In genomic region chr17:83073389-83074063, GRCh38 we compare ENCODE assay signal across 1 cellular context.
A peak's percentile ranks its signal among the peaks of the same experiment; 100 is the strongest.
TF ChIP-seq lines count a peak whose summit lies in the region.

No MANE protein-coding gene starts in this region.

TF ChIP-seq in K562, 482 proteins besides CTCF, POLR2A, EP300 and RAD21 (continued from another document and continues in another):
- peak; percentile 54; the same call in 1 of the 2 replicates for TF ChIP-seq ZNF740 (CRISPR knock-in tag; IDR thresholded peaks at IDR 0.05)
- no peak for TF ChIP-seq ZNF740 (tag; IDR thresholded peaks at IDR 0.05)
- no peak for TF ChIP-seq SNRNP70 (optimal IDR thresholded peaks at IDR 0.05; ENCODE audit: low read depth, low read length)
- no peak for TF ChIP-seq HNRNPH1 (optimal IDR thresholded peaks at IDR 0.05; ENCODE audit: low read depth, low read length)
- TF ChIP-seq E4F1 (CRISPR knock-in tag; IDR thresholded peaks at IDR 0.05; ENCODE audit: borderline replicate concordance) = no peak
- TF ChIP-seq DDX20 (tag; IDR thresholded peaks at IDR 0.05; ENCODE audit: low read depth) = no peak
- TF ChIP-seq FOS (IDR thresholded peaks at IDR 0.05; ENCODE audit: extremely low read depth, insufficient read length) = peak; percentile 31
- TF ChIP-seq LARP7 (IDR thresholded peaks at IDR 0.05) = no peak
- TF ChIP-seq HMBOX1 (IDR thresholded peaks at IDR 0.05) = no peak
- 0 out of 2 replicates have a peak, but pooled peaks have one; percentile 14 for TF ChIP-seq ETS1 (conservative IDR thresholded peaks at IDR 0.05; ENCODE audit: control insufficient read depth, low read depth, low read length)
- TF ChIP-seq XRCC4 (IDR thresholded peaks at IDR 0.05; ENCODE audit: extremely low read depth, insufficient read depth, insufficient read length) = no peak
- peak; percentile 85 for TF ChIP-seq DPF2 (IDR thresholded peaks at IDR 0.05)
- 0 out of 2 replicates have a peak, but pooled peaks have one; percentile 27 for TF ChIP-seq LCOR (CRISPR knock-in tag; IDR thresholded peaks at IDR 0.05)
- TF ChIP-seq PHF21A (IDR thresholded peaks at IDR 0.05; ENCODE audit: borderline replicate concordance, low read depth) = peak; percentile 68; the same call in 1 of the 2 replicates
- peak; percentile 45; the same call in 1 of the 2 replicates for TF ChIP-seq MYC (IDR thresholded peaks at IDR 0.05; ENCODE audit: low read depth, low read length)
- TF ChIP-seq MYC (CRISPR knock-in tag; IDR thresholded peaks at IDR 0.05; ENCODE audit: borderline replicate concordance, low read depth) = no peak
- TF ChIP-seq GABPB1 (CRISPR knock-in tag; IDR thresholded peaks at IDR 0.05) = 0 out of 2 replicates have a peak, but pooled peaks have one; percentile 34
- no peak for TF ChIP-seq NR4A1 (CRISPR knock-in tag; IDR thresholded peaks at IDR 0.05)
- TF ChIP-seq NR4A1 (tag; IDR thresholded peaks at IDR 0.05) = no peak
- TF ChIP-seq CBX3 (IDR thresholded peaks at IDR 0.05; ENCODE audit: borderline replicate concordance in 1 of 2, low read length in 2 of 2) = 0 out of 3 replicates have a peak, but pooled peaks of 1 of the 2 experiments have one; percentile 37
- TF ChIP-seq SLC30A9 (CRISPR knock-in tag; IDR thresholded peaks at IDR 0.05) = no peak
- TF ChIP-seq MAFG (tag; conservative IDR thresholded peaks at IDR 0.05) = peak; percentile 49
- peak; percentile 56 for TF ChIP-seq KAT7 (CRISPR knock-in tag; IDR thresholded peaks at IDR 0.05; ENCODE audit: borderline replicate concordance)
- no peak for TF ChIP-seq ARNT (IDR thresholded peaks at IDR 0.05)
- TF ChIP-seq ETV5 (CRISPR knock-in tag; IDR thresholded peaks at IDR 0.05; ENCODE audit: low read depth) = no peak
- no peak for TF ChIP-seq HINFP (tag; conservative IDR thresholded peaks at IDR 0.05; ENCODE audit: low read depth)
- no peak for TF ChIP-seq PRPF4 (IDR thresholded peaks at IDR 0.05; ENCODE audit: insufficient read depth, low read depth, low read length, poor library complexity, severe bottlenecking)
- TF ChIP-seq HMG20A (CRISPR knock-in tag; conservative IDR thresholded peaks at IDR 0.05) = no peak
- TF ChIP-seq ZNF124 (CRISPR knock-in tag; IDR thresholded peaks at IDR 0.05) = no peak
- TF ChIP-seq YY1 (IDR thresholded peaks at IDR 0.05; ENCODE audit: borderline replicate concordance in 1 of 3, control insufficient read depth in 1 of 3, extremely low read depth in 1 of 3, insufficient read depth in 3 of 3, insufficient read length in 1 of 3, insufficient replicate concordance in 2 of 3, low read depth in 1 of 3, low read length in 2 of 3) = no peak
- TF ChIP-seq ZNF316 (IDR thresholded peaks at IDR 0.05) = peak; percentile 65
- TF ChIP-seq CEBPG (CRISPR knock-in tag; IDR thresholded peaks at IDR 0.05) = no peak
- TF ChIP-seq CEBPG (tag; conservative IDR thresholded peaks at IDR 0.05 in 1 of 2, IDR thresholded peaks at IDR 0.05 in 1 of 2) = no peak
- TF ChIP-seq MXD1 (CRISPR knock-in tag; IDR thresholded peaks at IDR 0.05; ENCODE audit: borderline replicate concordance, poor library complexity, severe bottlenecking) = no peak
- TF ChIP-seq SMARCE1 (IDR thresholded peaks at IDR 0.05) = peak; percentile 80; the same call in 1 of the 2 replicates
- no peak for TF ChIP-seq ZNF408 (CRISPR knock-in tag; IDR thresholded peaks at IDR 0.05; ENCODE audit: low read depth)
- TF ChIP-seq DIDO1 (tag; IDR thresholded peaks at IDR 0.05; ENCODE audit: low read depth) = no peak
- TF ChIP-seq KLF1 (tag; IDR thresholded peaks at IDR 0.05) = 0 out of 2 replicates have a peak, but pooled peaks have one; percentile 26
- TF ChIP-seq ZNF57 (CRISPR knock-in tag; IDR thresholded peaks at IDR 0.05) = no peak
- TF ChIP-seq ZBTB33 (CRISPR knock-in tag; IDR thresholded peaks at IDR 0.05) = peak; percentile 60; the same call in 1 of the 2 replicates
- peak; percentile 6 for TF ChIP-seq MEIS2 (IDR thresholded peaks at IDR 0.05; ENCODE audit: partially characterized antibody)
- TF ChIP-seq MTA1 (IDR thresholded peaks at IDR 0.05; ENCODE audit: borderline replicate concordance) = peak; percentile 49; the same call in 1 of the 2 replicates
- TF ChIP-seq TOE1 (IDR thresholded peaks at IDR 0.05; ENCODE audit: borderline replicate concordance) = 0 out of 2 replicates have a peak, but pooled peaks have one; percentile 34
- TF ChIP-seq TOE1 (CRISPR knock-in tag; IDR thresholded peaks at IDR 0.05; ENCODE audit: borderline replicate concordance, low read depth) = no peak
- TF ChIP-seq KLF13 (tag; IDR thresholded peaks at IDR 0.05; ENCODE audit: borderline replicate concordance, low read depth) = no peak
- 0 out of 2 replicates have a peak, but pooled peaks have one; percentile 3 for TF ChIP-seq GATAD2B (IDR thresholded peaks at IDR 0.05; ENCODE audit: borderline replicate concordance)
- no peak for TF ChIP-seq ZNF41 (CRISPR knock-in tag; conservative IDR thresholded peaks at IDR 0.05)
- TF ChIP-seq HDAC1 (IDR thresholded peaks at IDR 0.05) = peak in 1 of 2 experiments; percentile 57; a peak in 1 of 4 replicates
- TF ChIP-seq GATAD2A (IDR thresholded peaks at IDR 0.05) = 0 out of 2 replicates have a peak, but pooled peaks have one; percentile 68
- peak; percentile 90 to 92 for TF ChIP-seq MAZ (CRISPR knock-in tag; conservative IDR thresholded peaks at IDR 0.05 in 1 of 2, IDR thresholded peaks at IDR 0.05 in 1 of 2)
- TF ChIP-seq ESRRA (IDR thresholded peaks at IDR 0.05; ENCODE audit: borderline replicate concordance, low read depth) = 0 out of 2 replicates have a peak, but pooled peaks have one; percentile 29
- no peak for TF ChIP-seq ZNF668 (CRISPR knock-in tag; IDR thresholded peaks at IDR 0.05)
- TF ChIP-seq RBFOX2 (IDR thresholded peaks at IDR 0.05; ENCODE audit: low read depth, low read length) = peak; percentile 72
- TF ChIP-seq ZNF507 (tag; conservative IDR thresholded peaks at IDR 0.05) = no peak
- no peak for TF ChIP-seq ETV1 (tag; conservative IDR thresholded peaks at IDR 0.05; ENCODE audit: low read depth)
- TF ChIP-seq L3MBTL2 (IDR thresholded peaks at IDR 0.05) = peak; percentile 79
- TF ChIP-seq PTRF (tag; IDR thresholded peaks at IDR 0.05) = no peak
- TF ChIP-seq NR1H2 (CRISPR knock-in tag; IDR thresholded peaks at IDR 0.05) = no peak
- peak; percentile 76 for TF ChIP-seq C11orf30 (IDR thresholded peaks at IDR 0.05; ENCODE audit: low read depth)
- TF ChIP-seq TGIF2 (CRISPR knock-in tag; IDR thresholded peaks at IDR 0.05) = no peak
- no peak for TF ChIP-seq PHF20 (IDR thresholded peaks at IDR 0.05; ENCODE audit: partially characterized antibody)
- no peak for TF ChIP-seq TRIM28 (IDR thresholded peaks at IDR 0.05)
- peak; percentile 77 for TF ChIP-seq SMARCA4 (IDR thresholded peaks at IDR 0.05)
- TF ChIP-seq ZMIZ1 (IDR thresholded peaks at IDR 0.05; ENCODE audit: low read depth in 2 of 2, low read length in 2 of 2) = no peak
- TF ChIP-seq ZNF830 (CRISPR knock-in tag; IDR thresholded peaks at IDR 0.05) = no peak
- TF ChIP-seq ZNF121 (CRISPR knock-in tag; conservative IDR thresholded peaks at IDR 0.05) = no peak
